Comparison of ENCODE assay signal across 26 cellular contexts in genomic region chr1:102937401-102937800, GRCh38.
"Had no signal": no experiment of that assay in that cellular context is flagged by ENCODE, and none has a peak within 500 bp of the region (broad histone marks: within the 10 kb centered on the region; RNA-seq: fewer than 3 reads in every experiment).

No MANE protein-coding gene starts in this region.

- ATAC-seq: activated CD4-positive, CD25-positive, alpha-beta regulatory T cell treated with anti-CD3 and anti-CD28 coated beads, Interleukin-2, amount 50 U/mL, for 24 hours; activated CD8-positive, alpha-beta T cell treated with anti-CD3 and anti-CD28 coated beads for 36 hours; PC-3; T-cell had no signal

- DNase-seq: activated CD4-positive, alpha-beta T cell treated with anti-CD3 and anti-CD28 coated beads for 4 hours; activated CD8-positive, alpha-beta memory T cell treated with anti-CD3 and anti-CD28 coated beads, Interleukin-2, amount 50 U/mL, for 48 hours; activated CD8-positive, alpha-beta T cell treated with anti-CD3 and anti-CD28 coated beads for 36 hours; activated effector memory CD4-positive, alpha-beta T cell treated with anti-CD3 and anti-CD28 coated beads, Interleukin-2, amount 50 U/mL, for 16 hours; activated naive CD4-positive, alpha-beta T cell treated with Interleukin-2 at 50 U/mL for 16 hours; activated T-cell treated with anti-CD3 and anti-CD28 coated beads, Interleukin-2, amount 50 U/mL, for 24 hours; amygdala; caudate nucleus; colonic mucosa; NCI-H1092; NCI-H1417 treated with DMSO at 0.1 percent for 48 hours; NCI-H1694; NCI-H2029; NCI-H345; NCI-H510A; NCI-H526 treated with DMSO at 0.1 percent for 48 hours; PC-3; SHP77 treated with DMSO at 0.1 percent for 48 hours; T-cell; T-helper 2 cell; T1000 had no signal

- H3K4me3 ChIP-seq: colonic mucosa had no signal

- H3K27ac ChIP-seq: colonic mucosa, KMS-11, VCaP had no signal

- H3K27me3 Mint-ChIP-seq: activated CD8-positive, alpha-beta T cell treated with anti-CD3 and anti-CD28 coated beads for 36 hours; activated naive CD8-positive, alpha-beta T cell; activated T-cell treated with anti-CD3 and anti-CD28 coated beads, Interleukin-2, amount 50 U/mL, for 24 hours; T-cell had no signal

- H3K4me1 ChIP-seq: colonic mucosa had no signal

- H3K36me3 Mint-ChIP-seq: activated naive CD8-positive, alpha-beta T cell; T-cell had no signal

- H3K4me3 Mint-ChIP-seq: activated CD8-positive, alpha-beta T cell treated with anti-CD3 and anti-CD28 coated beads for 36 hours; activated naive CD8-positive, alpha-beta T cell; activated T-cell treated with anti-CD3 and anti-CD28 coated beads, Interleukin-2, amount 50 U/mL, for 24 hours; activated T-helper 1 cell treated with anti-CD3 and anti-CD28 coated beads, Interleukin-12 subunit alpha, Interleukin-12 subunit beta, Interleukin-2, Interleukin-4 antibody, amounts not matched to agents 30 ng/mL and 10 ng/mL and 1 ng/mL, durations not matched to agents 14 hours and 24 hours and 36 hours; T-cell had no signal

- H3K36me3 ChIP-seq: colonic mucosa had no signal

- H3K27me3 ChIP-seq: colonic mucosa had no signal

- H3K9ac ChIP-seq: KMS-11 had no signal

- H3K27ac Mint-ChIP-seq: activated CD8-positive, alpha-beta T cell treated with anti-CD3 and anti-CD28 coated beads for 36 hours; activated naive CD8-positive, alpha-beta T cell; activated T-cell treated with anti-CD3 and anti-CD28 coated beads, Interleukin-2, amount 50 U/mL, for 24 hours; activated T-helper 1 cell treated with anti-CD3 and anti-CD28 coated beads, Interleukin-12 subunit alpha, Interleukin-12 subunit beta, Interleukin-2, Interleukin-4 antibody, amounts not matched to agents 30 ng/mL and 10 ng/mL and 1 ng/mL, durations not matched to agents 14 hours and 24 hours and 36 hours; T-cell had no signal

- H3K4me1 Mint-ChIP-seq: T-cell had no signal

- H3K4me2 ChIP-seq: KMS-11 had no signal

- H3K9me3 ChIP-seq: colonic mucosa had no signal
